Comparison of ENCODE assay signal across 19 cellular contexts in genomic region chr7:15628876-15629275, GRCh38. TPM values are rescaled to one million over a fixed set of nuclear protein-coding genes. Genes with fewer than 3 reads are reported as not detected.
DNase-seq lines count a peak whose midpoint lies in the region.
"Had no signal": no experiment of that assay in that cellular context is flagged by ENCODE, and none has a peak within 500 bp of the region (broad histone marks: within the 10 kb centered on the region; RNA-seq: fewer than 3 reads in every experiment).

No MANE protein-coding gene starts in this region.

- H3K27ac Mint-ChIP-seq in immature natural killer cell, result no peak overlapping the region
- H3K27ac Mint-ChIP-seq: activated CD4-positive, alpha-beta T cell treated with anti-CD3 and anti-CD28 coated beads, Interleukin-2, amount 10 ng/mL, durations not matched to agents 7 days and 5 days; CD4-positive, alpha-beta memory T cell had no signal

- no peaks in the 10 kb centered on the region for H3K36me3 Mint-ChIP-seq in immature natural killer cell
- H3K36me3 Mint-ChIP-seq: CD4-positive, alpha-beta memory T cell had no signal

- H3K4me3 Mint-ChIP-seq in immature natural killer cell, result no peak overlapping the region
- H3K4me3 Mint-ChIP-seq: activated CD4-positive, alpha-beta T cell treated with anti-CD3 and anti-CD28 coated beads, Interleukin-2, amount 10 ng/mL, durations not matched to agents 7 days and 5 days; CD4-positive, alpha-beta memory T cell had no signal

- no peaks in the 10 kb centered on the region for H3K27me3 Mint-ChIP-seq in immature natural killer cell (ENCODE audit: low read depth in 3 of 3)
- H3K27me3 Mint-ChIP-seq: activated CD4-positive, alpha-beta T cell treated with anti-CD3 and anti-CD28 coated beads, Interleukin-2, amount 10 ng/mL, durations not matched to agents 7 days and 5 days; CD4-positive, alpha-beta memory T cell had no signal

- H3K9me3 Mint-ChIP-seq in immature natural killer cell, result peaks cover 0 to 32% (median 11%) of the 10 kb centered on the region in 6 donors
- H3K9me3 Mint-ChIP-seq: activated CD4-positive, alpha-beta T cell treated with anti-CD3 and anti-CD28 coated beads, Interleukin-2, amount 10 ng/mL, durations not matched to agents 7 days and 5 days had no signal

- no peaks in the 10 kb centered on the region for H3K4me1 Mint-ChIP-seq in immature natural killer cell
- H3K4me1 Mint-ChIP-seq: activated CD4-positive, alpha-beta T cell treated with anti-CD3 and anti-CD28 coated beads, Interleukin-2, amount 10 ng/mL, durations not matched to agents 7 days and 5 days; CD4-positive, alpha-beta memory T cell had no signal

- DNase-seq in ELR (ENCODE audit: low read depth) (peak; percentile 41), astrocyte of the hippocampus (ENCODE audit: low read depth, low spot score) (peak; percentile 55), glomerular visceral epithelial cell (ENCODE audit: extremely low spot score) (peak; percentile 16), renal cortical epithelial cell (ENCODE audit: low read depth) (peak; percentile 73), NCI-H524 treated with DMSO at 0.1 percent for 48 hours (lab: John Stamatoyannopoulos, UW) (no peak), immature natural killer cell (no peak), NCI-H510A treated with DMSO at 0.1 percent for 48 hours (lab: John Stamatoyannopoulos, UW) (no peak), NCI-H345 treated with DMSO at 0.1 percent for 48 hours (lab: John Stamatoyannopoulos, UW; ENCODE audit: unreplicated experiment) (no peak)
- DNase-seq: activated CD4-positive, alpha-beta T cell treated with anti-CD3 and anti-CD28 coated beads, Interleukin-2, amount 10 ng/mL, durations not matched to agents 7 days and 5 days; CD4-positive, alpha-beta memory T cell; DMS53; GOT3; left ventricle myocardium inferior; NCI-H1694; NCI-H2171 treated with DMSO at 0.1 percent for 48 hours; NCI-H774; SHP77 treated with DMSO at 0.1 percent for 48 hours had no signal

RNA-seq across cellular contexts. Expression of gene MEOX2, which starts 57.6 kb away (rescaled TPM):
- 0.05 TPM in 1 of 2 replicates, not detected in the other for total RNA-seq in renal cortical epithelial cell
- polyA plus RNA-seq in immature natural killer cell, result not detected
- total RNA-seq: activated CD4-positive, alpha-beta T cell treated with anti-CD3 and anti-CD28 coated beads, Interleukin-2, amount 10 ng/mL, durations not matched to agents 7 days and 5 days; CD4-positive, alpha-beta memory T cell; GM12878; OCI-LY7 had no signal
- polyA plus RNA-seq: CD4-positive, alpha-beta memory T cell; GM12878 had no signal

Comparison
In these comparisons a context has a peak if more than half of its experiments do, and no peak if none do; other contexts are left out.
1. DNase-seq: peak in ELR (single experiment), astrocyte of the hippocampus (single experiment), glomerular visceral epithelial cell (single experiment) and renal cortical epithelial cell (single experiment); none in NCI-H524 treated with DMSO at 0.1 percent for 48 hours (single experiment), immature natural killer cell (0 of 3), NCI-H510A treated with DMSO at 0.1 percent for 48 hours (single experiment) and NCI-H345 treated with DMSO at 0.1 percent for 48 hours (single experiment).